In the genomic region with DNA sequence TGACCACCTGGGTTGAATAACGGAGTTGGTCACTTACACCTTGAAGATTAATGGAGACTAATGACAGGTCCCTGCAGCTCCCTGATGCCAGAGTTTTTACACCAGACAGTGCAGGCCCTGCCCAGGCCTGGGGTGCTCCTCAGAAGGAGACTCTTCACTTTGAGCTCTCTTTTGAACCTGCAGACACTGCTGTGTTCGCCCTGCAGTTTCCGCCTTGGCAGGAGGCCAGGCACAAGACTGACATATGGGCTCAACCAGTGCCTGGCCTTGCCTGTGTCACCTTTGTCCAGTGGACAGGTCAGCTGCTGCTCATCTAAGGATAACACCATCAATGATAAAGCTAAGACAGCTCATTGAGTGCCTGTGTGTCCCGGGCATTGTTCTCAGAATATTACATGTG, we compare ENCODE assay signal across 29 cellular contexts. TPM values are rescaled to one million over a fixed set of nuclear protein-coding genes. Genes with fewer than 3 reads are reported as not detected.
"Had no signal": no experiment of that assay in that cellular context is flagged by ENCODE, and none has a peak within 500 bp of the region (broad histone marks: within the 10 kb centered on the region; RNA-seq: fewer than 3 reads in every experiment).

No MANE protein-coding gene starts in this region.

- H3K27me3 ChIP-seq: dorsolateral prefrontal cortex had no signal

- H3K4me3 ChIP-seq: coronary artery, dorsolateral prefrontal cortex had no signal

- DNase-seq: activated B cell treated with CpG ODN at 0.5 μM for 24 hours; activated CD4-positive, alpha-beta T cell treated with anti-CD3 and anti-CD28 coated beads for 48 hours; activated CD4-positive, alpha-beta T cell treated with anti-CD3 and anti-CD28 coated beads, Interleukin-2, amount 50 U/mL, for 1 hour; activated CD4-positive, alpha-beta T cell treated with anti-CD3 and anti-CD28 coated beads, Interleukin-2, amount 50 U/mL, for 48 hours; activated CD8-positive, alpha-beta memory T cell treated with anti-CD3 and anti-CD28 coated beads for 24 hours; activated CD8-positive, alpha-beta T cell treated with anti-CD3 and anti-CD28 coated beads for 36 hours; activated effector memory CD4-positive, alpha-beta T cell treated with Interleukin-2 at 50 U/mL for 16 hours; activated gamma-delta T cell treated with Interleukin-2 at 50 U/mL for 16 hours; activated naive CD4-positive, alpha-beta T cell treated with anti-CD3 and anti-CD28 coated beads, Interleukin-2, amount 50 U/mL, for 16 hours; activated naive CD4-positive, alpha-beta T cell treated with Interleukin-2 at 50 U/mL for 16 hours; activated T-cell treated with anti-CD3 and anti-CD28 coated beads, Interleukin-2, amount 50 U/mL, for 4 hours; amniotic stem cell; anterior cingulate cortex; cerebellar nuclear complex; dorsolateral prefrontal cortex; effector memory CD4-positive, alpha-beta T cell; endodermal cell; foreskin fibroblast; head of caudate nucleus; T-helper 1 cell; T-helper 17 cell; T1000; WERI-Rb-1 had no signal

- FAIRE-seq: astrocyte, frontal cortex had no signal

- ATAC-seq: activated CD8-positive, alpha-beta T cell treated with anti-CD3 and anti-CD28 coated beads for 36 hours; activated T-cell treated with anti-CD3 and anti-CD28 coated beads, Interleukin-2, amount 50 U/mL, for 4 hours; activated T-helper 17 cell treated with anti-CD3 and anti-CD28 coated beads, Interleukin-2, amount 50 U/mL, for 72 hours; T-helper 17 cell had no signal

- H3K27ac ChIP-seq: coronary artery, dorsolateral prefrontal cortex, WERI-Rb-1 had no signal

RNA-seq across cellular contexts. Expression of a gene that starts 30.8 kb away (rescaled TPM):
- total RNA-seq: activated B cell treated with CpG ODN at 0.5 μM for 24 hours; activated CD8-positive, alpha-beta T cell treated with anti-CD3 and anti-CD28 coated beads for 36 hours; activated T-cell treated with anti-CD3 and anti-CD28 coated beads, Interleukin-2, amount 50 U/mL, for 4 hours; activated T-helper 17 cell treated with anti-CD3 and anti-CD28 coated beads, Interleukin-2, amount 50 U/mL, for 72 hours; astrocyte; endodermal cell; epithelial cell of proximal tubule; esophagus mucosa; T-helper 17 cell had no signal
